In the genomic region with DNA sequence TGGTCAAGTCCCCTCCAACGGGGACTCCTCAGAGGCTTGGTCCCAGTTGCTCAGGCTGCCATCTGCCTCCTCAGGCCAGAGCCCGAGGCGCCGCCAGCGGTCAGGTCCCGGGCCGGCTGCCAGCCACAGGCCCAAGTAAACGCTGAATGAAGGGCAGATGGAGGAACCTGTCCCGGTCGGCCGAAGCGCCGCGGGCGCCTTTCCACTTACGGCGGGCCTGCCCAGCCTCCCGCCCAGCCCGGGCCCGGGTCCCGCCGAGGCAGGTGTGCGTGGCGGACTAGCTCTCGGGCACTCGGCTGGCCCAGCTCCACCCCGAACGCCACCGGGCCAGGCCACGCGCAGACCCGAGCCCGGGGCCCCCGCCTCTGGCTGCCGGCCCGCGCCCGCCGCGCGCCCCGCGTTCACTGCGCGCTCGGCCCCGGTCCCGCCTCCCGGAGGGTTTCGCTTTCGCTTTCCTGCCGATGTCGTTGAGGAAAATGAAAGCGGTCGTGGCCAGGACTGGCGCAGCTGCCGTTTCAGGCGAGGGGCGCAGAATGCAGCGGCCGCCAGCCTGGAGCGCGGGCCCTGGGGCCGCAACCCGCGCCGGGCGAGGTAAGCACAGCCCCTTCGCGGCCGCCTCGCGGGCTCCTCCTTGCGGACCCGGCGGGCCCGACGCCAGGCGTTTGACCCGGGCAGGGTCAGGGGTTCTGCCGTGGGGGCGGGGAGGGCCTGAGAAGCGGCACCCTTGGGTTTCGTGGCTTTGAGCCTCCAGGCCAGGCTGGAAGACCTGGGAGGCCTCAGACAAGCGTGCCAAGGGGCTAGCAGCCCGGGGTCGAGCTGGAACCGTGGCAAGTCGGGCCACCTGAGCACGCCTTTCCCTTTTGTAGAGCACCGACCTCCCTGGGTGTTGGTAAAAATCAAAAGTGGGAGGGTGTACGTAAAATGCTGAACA, we compare ENCODE assay signal across 8 cellular contexts. TPM values are rescaled to one million over a fixed set of nuclear protein-coding genes. Genes with fewer than 3 reads are reported as not detected.
DNase-seq lines count a peak whose midpoint lies in the region; ATAC-seq, FAIRE-seq and TF ChIP-seq lines count a peak whose summit lies in the region.

No MANE protein-coding gene starts in this region.

- H3K4me1 Mint-ChIP-seq in progenitor cell of endocrine pancreas (ENCODE audit: low read depth) = peaks cover 6% of the 10 kb centered on the region

- intact Hi-C loops in heart right ventricle (cut with DNase I) = loop anchor here in 3 of 10 donors (2.0 kb wide), 3 partner anchors 24 to 86 kb away; a partner anchor contains a TSS

- H3K4me3 ChIP-seq in LNCaP clone FGC (ENCODE audit: low read depth, low read length) (peak overlapping the region; percentile 50), SU-DHL-6 (ENCODE audit: insufficient read depth, low read length, poor library complexity, severe bottlenecking) (peak overlapping the region; percentile 53), heart right ventricle (peak overlapping the region; percentile 64 to 87 (median 82))

- H3K27me3 ChIP-seq in SU-DHL-6 (ENCODE audit: low read length) = no peaks in the 10 kb centered on the region
- H3K27me3 ChIP-seq in heart right ventricle = no peaks in the 10 kb centered on the region

- no peaks in the 10 kb centered on the region for H3K9me3 Mint-ChIP-seq in progenitor cell of endocrine pancreas (ENCODE audit: low read depth)

- peak overlapping the region; percentile 95 for H3K27ac Mint-ChIP-seq in progenitor cell of endocrine pancreas

- H3K27me3 Mint-ChIP-seq in progenitor cell of endocrine pancreas = peaks cover 8% of the 10 kb centered on the region

- no peaks in the 10 kb centered on the region for H3K79me2 ChIP-seq in SU-DHL-6 (ENCODE audit: insufficient read depth, low read length)

- DNase-seq in GM10266 (ENCODE audit: extremely low spot score) (peak; percentile 89), H4 (ENCODE audit: low spot score) (peak; percentile 69), LNCaP clone FGC (ENCODE audit: low read depth) (no peak), heart right ventricle (peak; percentile 86 to 88), progenitor cell of endocrine pancreas (ENCODE audit: low spot score, unreplicated experiment) (peak; percentile 84), urothelium cell line (ENCODE audit: low spot score) (peak; percentile 86)
- DNase-seq in activated naive CD8-positive, alpha-beta T cell treated with anti-CD3 and anti-CD28 coated beads, Interleukin-2, amount 50 U/mL, for 16 hours (ENCODE audit: low read depth, low spot score) = peak; percentile 82

- peak overlapping the region; percentile 57 for H2AFZ ChIP-seq in SU-DHL-6 (ENCODE audit: low read depth, low read length, severe bottlenecking)

- no peaks in the 10 kb centered on the region for H4K20me1 ChIP-seq in SU-DHL-6 (ENCODE audit: low read depth, low read length)

- H3K4me2 ChIP-seq in SU-DHL-6 (ENCODE audit: low read depth, low read length, poor library complexity, severe bottlenecking) = peak overlapping the region; percentile 48

- peak overlapping the region; percentile 53 for H3K9ac ChIP-seq in SU-DHL-6 (ENCODE audit: low read length)

- no peak overlapping the region for H3K27ac ChIP-seq in SU-DHL-6 (ENCODE audit: low read depth, low read length)
- peak overlapping the region; percentile 97 to 100 (median 99) for H3K27ac ChIP-seq in heart right ventricle

- TF ChIP-seq CTCF in GM10266 (IDR thresholded peaks at IDR 0.05; ENCODE audit: control insufficient read depth, insufficient read depth, low read depth, missing control alignments) (peak; percentile 53), LNCaP clone FGC (IDR thresholded peaks at IDR 0.05; ENCODE audit: control insufficient read depth, extremely low read depth, insufficient read depth) (peak; percentile 45), SU-DHL-6 (IDR thresholded peaks at IDR 0.05; ENCODE audit: insufficient read depth, low read length, poor library complexity, severe bottlenecking) (peak; percentile 55), heart right ventricle (IDR thresholded peaks at IDR 0.05) (peak; percentile 43 to 77 (median 73)), progenitor cell of endocrine pancreas (IDR thresholded peaks at IDR 0.05; ENCODE audit: unreplicated experiment) (peak; percentile 87)

- H3K36me3 Mint-ChIP-seq in progenitor cell of endocrine pancreas (ENCODE audit: insufficient read depth) = no peaks in the 10 kb centered on the region

- FAIRE-seq in urothelium cell line (lab: Jason Lieb, UNC) = no peak

- ATAC-seq in heart right ventricle = peak; percentile 78 to 88 (median 82)

- peak overlapping the region; percentile 78 for H3K4me3 Mint-ChIP-seq in progenitor cell of endocrine pancreas (ENCODE audit: low read depth)

- 0% methylated on average over 85 to 92 of the region's 92 CpGs for WGBS in heart right ventricle, 2 donors

- H3K9me3 ChIP-seq in SU-DHL-6 (ENCODE audit: insufficient read depth, low read length) = no peaks in the 10 kb centered on the region
- peaks cover 0 to 4% (median 0%) of the 10 kb centered on the region in 11 donors for H3K9me3 ChIP-seq in heart right ventricle

- peaks cover 0 to 76% (median 71%) of the 10 kb centered on the region in 9 donors for H3K4me1 ChIP-seq in heart right ventricle

- H3K36me3 ChIP-seq in SU-DHL-6 (ENCODE audit: low read length) = no peaks in the 10 kb centered on the region
- H3K36me3 ChIP-seq in heart right ventricle = no peaks in the 10 kb centered on the region

- no peaks in the 10 kb centered on the region for H3K9me2 ChIP-seq in SU-DHL-6 (replicated peaks; ENCODE audit: insufficient read depth, low read length)

- H3F3A ChIP-seq in SU-DHL-6 (ENCODE audit: insufficient read depth) = peaks cover 9% of the 10 kb centered on the region; the same call in 1 of the 2 replicates

RNA-seq across cellular contexts. Expression of a gene that starts 41.2 kb away (rescaled TPM):
- total RNA-seq in H4 (2014; rRNA removed; shearing (Covaris generic)) = 6.9 and 9.6 TPM in 2 replicates
- total RNA-seq in heart right ventricle (10 to 100 TPM; 10.3 to 36.8 (median 12.5) TPM), progenitor cell of endocrine pancreas (14.3 and 14.7 TPM in 2 replicates)
- polyA plus RNA-seq in heart right ventricle = 10 to 100 TPM; 21.2 to 21.8 TPM
